1 cellular context compared by ENCODE assay signal in genomic region chr18:58671122-58671940, GRCh38.
TF ChIP-seq lines count a peak whose summit lies in the region.

TSS of gene MALT1 (plus strand) at chr18:58671465. CDS start at chr18:58671644, 179 bp downstream.

TF ChIP-seq in GM12878, 131 proteins besides CTCF, POLR2A, EP300 and RAD21 (continued from another document):
- no peak for TF ChIP-seq ZBTB4 (CRISPR knock-in tag; IDR thresholded peaks at IDR 0.05)
- no peak for TF ChIP-seq MYB (IDR thresholded peaks at IDR 0.05; ENCODE audit: borderline replicate concordance, low read depth, low read length)
- no peak for TF ChIP-seq MTA3 (IDR thresholded peaks at IDR 0.05; ENCODE audit: borderline replicate concordance, low read length)
